17 cellular contexts compared by ENCODE assay signal in genomic region chr11:111086058-111086457, GRCh38.
DNase-seq lines count a peak whose midpoint lies in the region; ATAC-seq and TF ChIP-seq lines count a peak whose summit lies in the region.
"Had no signal": no experiment of that assay in that cellular context is flagged by ENCODE, and none has a peak within 500 bp of the region (broad histone marks: within the 10 kb centered on the region; RNA-seq: fewer than 3 reads in every experiment).

No MANE protein-coding gene starts in this region.

- no peaks in the 10 kb centered on the region for H3K79me2 ChIP-seq in neural progenitor cell (ENCODE audit: low read depth)

- no peak overlapping the region for H3K4me3 Mint-ChIP-seq in neural progenitor cell
- H3K4me3 Mint-ChIP-seq: T-helper 2 cell treated with Interferon-gamma antibody and Interleukin-4, amounts not matched to agents 5 μg/mL and 100 μg/mL, for 36 hours had no signal

- H3K9ac ChIP-seq in neural progenitor cell: no peak overlapping the region

- peak overlapping the region; percentile 2 for H3K4me2 ChIP-seq in neural progenitor cell
- H3K4me2 ChIP-seq: smooth muscle cell had no signal

- H3K36me3 Mint-ChIP-seq in neural progenitor cell: no peaks in the 10 kb centered on the region

- H3K4me3 ChIP-seq in SJCRH30 (no peak overlapping the region), neural progenitor cell (no peak overlapping the region)
- H3K4me3 ChIP-seq: SJSA1, smooth muscle cell, tibial artery had no signal

- H3K36me3 ChIP-seq in SJCRH30: no peaks in the 10 kb centered on the region
- no peaks in the 10 kb centered on the region for H3K36me3 ChIP-seq in neural progenitor cell
- H3K36me3 ChIP-seq: BE2C, SJSA1, tibial artery had no signal

- H3K9me3 ChIP-seq in SJCRH30 (replicated peaks) (no peaks in the 10 kb centered on the region), neural progenitor cell (ENCODE audit: low read depth) (no peaks in the 10 kb centered on the region)
- H3K9me3 ChIP-seq: BE2C, SJSA1, tibial artery had no signal

- H3K4me1 Mint-ChIP-seq in neural progenitor cell: peaks cover 34% of the 10 kb centered on the region

- no peaks in the 10 kb centered on the region for H3K27me3 Mint-ChIP-seq in neural progenitor cell (ENCODE audit: insufficient read depth, low read depth)

- H3F3A ChIP-seq in neural progenitor cell (ENCODE audit: low read depth): no peaks in the 10 kb centered on the region

- H3K27me3 ChIP-seq in SJCRH30 (no peaks in the 10 kb centered on the region), neural progenitor cell (no peaks in the 10 kb centered on the region)
- H3K27me3 ChIP-seq: BE2C, SJSA1, tibial artery had no signal

- no peaks in the 10 kb centered on the region for H3K9me3 Mint-ChIP-seq in neural progenitor cell
- H3K9me3 Mint-ChIP-seq: T-helper 2 cell treated with Interferon-gamma antibody and Interleukin-4, amounts not matched to agents 5 μg/mL and 100 μg/mL, for 36 hours had no signal

- H2AFZ ChIP-seq in neural progenitor cell (replicated peaks): no peak overlapping the region

- H3K27ac ChIP-seq in SJCRH30: peak overlapping the region; percentile 94
- H3K27ac ChIP-seq in neural progenitor cell: no peak overlapping the region
- H3K27ac ChIP-seq: SJSA1, tibial artery had no signal

- TF ChIP-seq CTCF in neural progenitor cell (IDR thresholded peaks at IDR 0.05): no peak

- ATAC-seq in GM18907 (IDR thresholded peaks at IDR 0.05; ENCODE audit: unreplicated experiment) (peak; percentile 59), HG02840 (IDR thresholded peaks at IDR 0.05; ENCODE audit: low FRiP score, unreplicated experiment) (no peak)

- DNase-seq in NCI-H1417 treated with DMSO at 0.1 percent for 48 hours (lab: John Stamatoyannopoulos, UW) (peak; percentile 40), SJCRH30 (peak; percentile 92), neural progenitor cell (ENCODE audit: low spot score) (peak; percentile 49), mesenteric fat pad (ENCODE audit: low spot score) (no peak)
- no peak for DNase-seq in stimulated activated naive CD4-positive, alpha-beta T cell treated with Interleukin-2 at 50 U/mL for 16 hours (lab: John Stamatoyannopoulos, UW)
- DNase-seq: activated CD8-positive, alpha-beta memory T cell treated with anti-CD3 and anti-CD28 coated beads, Interleukin-2, amount 50 U/mL, for 4 hours; BE2C; DMS 273 treated with DMSO at 0.1 percent for 48 hours; foreskin melanocyte; KG1; NCI-H1694 treated with DMSO at 0.1 percent for 48 hours; tibial artery had no signal

- H3K27ac Mint-ChIP-seq in neural progenitor cell: no peak overlapping the region
- H3K27ac Mint-ChIP-seq: T-helper 2 cell treated with Interferon-gamma antibody and Interleukin-4, amounts not matched to agents 5 μg/mL and 100 μg/mL, for 36 hours had no signal

- peaks cover 29% of the 10 kb centered on the region for H3K4me1 ChIP-seq in SJCRH30
- H3K4me1 ChIP-seq in neural progenitor cell: peaks cover 4% of the 10 kb centered on the region
- H3K4me1 ChIP-seq: BE2C, SJSA1, tibial artery had no signal

- no peaks in the 10 kb centered on the region for H4K20me1 ChIP-seq in neural progenitor cell (ENCODE audit: low read depth)

Comparison
In these comparisons a context has a peak if more than half of its experiments do, and no peak if none do; other contexts are left out.
1. DNase-seq: peak in NCI-H1417 treated with DMSO at 0.1 percent for 48 hours (single experiment), SJCRH30 (2 of 2) and neural progenitor cell (single experiment); none in stimulated activated naive CD4-positive, alpha-beta T cell treated with Interleukin-2 at 50 U/mL for 16 hours (single experiment) and mesenteric fat pad (single experiment).